29 cellular contexts compared by ENCODE assay signal in the genomic region with DNA sequence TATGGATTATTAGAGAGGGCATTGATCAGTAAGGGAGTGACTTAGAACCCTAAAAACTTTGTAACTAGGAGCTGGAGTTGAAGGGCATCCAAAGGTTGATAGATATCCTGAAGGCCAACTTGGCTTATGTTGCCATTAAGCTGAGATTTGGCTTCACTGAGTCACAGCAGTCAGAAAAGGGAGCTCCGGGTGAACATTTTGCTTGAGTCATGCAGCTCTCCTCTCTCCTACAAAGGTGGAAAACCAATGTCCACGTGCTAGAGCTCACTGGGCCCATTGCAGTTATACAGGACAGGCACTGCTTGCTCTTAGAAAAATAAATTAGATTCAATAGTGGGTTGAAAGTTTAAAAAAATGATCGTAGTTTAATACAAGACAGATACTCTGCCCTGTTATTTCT.
DNase-seq lines count a peak whose midpoint lies in the region; ATAC-seq, FAIRE-seq and TF ChIP-seq lines count a peak whose summit lies in the region.
"Had no signal": no experiment of that assay in that cellular context is flagged by ENCODE, and none has a peak within 500 bp of the region (broad histone marks: within the 10 kb centered on the region; RNA-seq: fewer than 3 reads in every experiment).

No MANE protein-coding gene starts in this region.

- DNase-seq in GM23248 (peak; percentile 40), PC-9 (no peak), neural progenitor cell (ENCODE audit: low spot score) (no peak), anterior cingulate cortex (lab: John Stamatoyannopoulos, UW) (no peak), pancreas (no peak)
- DNase-seq in stimulated activated naive CD4-positive, alpha-beta T cell treated with Interleukin-2 at 50 U/mL for 16 hours (lab: John Stamatoyannopoulos, UW) = no peak
- DNase-seq: AML-193; CD4-positive, alpha-beta T cell; COR-L47; DMS53; GDM1; Kasumi-1; MV-4-11; NCI-H1105; NCI-H1436 treated with DMSO at 0.1 percent for 48 hours; NCI-H187 treated with DMSO at 0.1 percent for 48 hours; NCI-H2171 treated with DMSO at 0.1 percent for 48 hours; NCI-H345; NCI-H510A treated with DMSO at 0.1 percent for 48 hours; NCI-H748 treated with DMSO at 0.1 percent for 48 hours; Peyer's patch; SHP77 treated with DMSO at 0.1 percent for 48 hours had no signal

- no peak for FAIRE-seq in pancreas (lab: Jason Lieb, UNC)
- FAIRE-seq: A204.1, GM12878, GM19239, HepG2, K562 had no signal

- in situ Hi-C loops in GM23248 (cut with MboI) = no loop called here

- H3K4me3 Mint-ChIP-seq in neural progenitor cell = no peak overlapping the region
- H3K4me3 Mint-ChIP-seq: CD4-positive, alpha-beta T cell had no signal

- H3K27me3 ChIP-seq in GM23248 (replicated peaks; ENCODE audit: insufficient read depth) = no peaks in the 10 kb centered on the region
- no peaks in the 10 kb centered on the region for H3K27me3 ChIP-seq in PC-9 (ENCODE audit: insufficient read depth, low read depth)
- no peaks in the 10 kb centered on the region for H3K27me3 ChIP-seq in neural progenitor cell
- no peaks in the 10 kb centered on the region for H3K27me3 ChIP-seq in pancreas
- H3K27me3 ChIP-seq: BLaER1 treated with 17β-estradiol and CSF1 and Interleukin-3, amounts not matched to agents 10 nM and 100 nM; Peyer's patch had no signal

- H3K4me2 ChIP-seq in GM23248 (ENCODE audit: unreplicated experiment) (no peak overlapping the region), PC-9 (no peak overlapping the region), neural progenitor cell (no peak overlapping the region)
- H3K4me2 ChIP-seq: BLaER1 treated with 17β-estradiol and CSF1 and Interleukin-3, amounts not matched to agents 10 nM and 100 nM had no signal

- 28 to 33% methylated on average over 3 of the region's 3 CpGs for WGBS in GM23248 (ENCODE audit: low coverage in 1 of 2, low lambda C conversion rate in 2 of 2, missing lambda C conversion rate in 2 of 2), 2 experiments
- 77 to 88% methylated on average over 3 of the region's 3 CpGs for WGBS in pancreas, 2 donors

- no peaks in the 10 kb centered on the region for H3K36me3 ChIP-seq in GM23248 (ENCODE audit: low read depth)
- H3K36me3 ChIP-seq in PC-9 (ENCODE audit: low read depth) = no peaks in the 10 kb centered on the region
- H3K36me3 ChIP-seq in neural progenitor cell = no peaks in the 10 kb centered on the region
- no peaks in the 10 kb centered on the region for H3K36me3 ChIP-seq in pancreas
- H3K36me3 ChIP-seq: BLaER1 treated with 17β-estradiol and CSF1 and Interleukin-3, amounts not matched to agents 10 nM and 100 nM; Peyer's patch had no signal

- intact Hi-C loops in PC-9 (cut with micrococcal nuclease; ENCODE audit: unreplicated experiment) (no loop called here), pancreas (cut with DNase I) (no loop called here)

- H3K9me3 Mint-ChIP-seq in neural progenitor cell = no peaks in the 10 kb centered on the region
- H3K9me3 Mint-ChIP-seq: CD4-positive, alpha-beta T cell had no signal

- H3K79me2 ChIP-seq in GM23248 (ENCODE audit: insufficient read depth) (no peaks in the 10 kb centered on the region), PC-9 (ENCODE audit: low read depth) (no peaks in the 10 kb centered on the region), neural progenitor cell (ENCODE audit: low read depth) (no peaks in the 10 kb centered on the region)

- H3K4me3 ChIP-seq in GM23248 (no peak overlapping the region), PC-9 (no peak overlapping the region), neural progenitor cell (no peak overlapping the region), pancreas (no peak overlapping the region)
- H3K4me3 ChIP-seq: BLaER1 treated with 17β-estradiol and CSF1 and Interleukin-3, amounts not matched to agents 10 nM and 100 nM; GM12878; K562; Peyer's patch had no signal

- no TSS peak for BruUV-seq in PC-9 (replicated peaks; lab: Mats Ljungman, UMichigan)

- H3K9me2 ChIP-seq in GM23248 (ENCODE audit: insufficient read depth) (no peaks in the 10 kb centered on the region), PC-9 (ENCODE audit: insufficient read depth) (peaks cover 6% of the 10 kb centered on the region; the same call in 1 of the 2 replicates)

- H3K9me3 ChIP-seq in GM23248 (ENCODE audit: low read depth) = no peaks in the 10 kb centered on the region
- H3K9me3 ChIP-seq in PC-9 (ENCODE audit: insufficient read depth, low read depth) = no peaks in the 10 kb centered on the region
- no peaks in the 10 kb centered on the region for H3K9me3 ChIP-seq in neural progenitor cell (ENCODE audit: low read depth)
- H3K9me3 ChIP-seq in pancreas = no peaks in the 10 kb centered on the region
- H3K9me3 ChIP-seq: BLaER1 treated with 17β-estradiol and CSF1 and Interleukin-3, amounts not matched to agents 10 nM and 100 nM; Peyer's patch had no signal

- H3F3A ChIP-seq in GM23248 (ENCODE audit: insufficient read depth) = no peaks in the 10 kb centered on the region
- H3F3A ChIP-seq in PC-9 (ENCODE audit: insufficient read depth, low read depth) = no peaks in the 10 kb centered on the region
- no peaks in the 10 kb centered on the region for H3F3A ChIP-seq in neural progenitor cell (ENCODE audit: low read depth)

- H4K20me1 ChIP-seq in GM23248 (ENCODE audit: insufficient read depth) (no peaks in the 10 kb centered on the region), PC-9 (ENCODE audit: insufficient read depth) (no peaks in the 10 kb centered on the region), neural progenitor cell (ENCODE audit: low read depth) (no peaks in the 10 kb centered on the region)
- H4K20me1 ChIP-seq: BLaER1 treated with 17β-estradiol and CSF1 and Interleukin-3, amounts not matched to agents 10 nM and 100 nM had no signal

- H3K9ac ChIP-seq in GM23248 (no peak overlapping the region), neural progenitor cell (no peak overlapping the region)
- H3K9ac ChIP-seq: BLaER1 treated with 17β-estradiol and CSF1 and Interleukin-3, amounts not matched to agents 10 nM and 100 nM had no signal

- TF ChIP-seq CTCF in PC-9 (conservative IDR thresholded peaks at IDR 0.05) = no peak
- no peak for TF ChIP-seq CTCF in neural progenitor cell (IDR thresholded peaks at IDR 0.05)
- no peak for TF ChIP-seq CTCF in pancreas (IDR thresholded peaks at IDR 0.05)

- H3K27ac Mint-ChIP-seq in neural progenitor cell = no peak overlapping the region
- H3K27ac Mint-ChIP-seq: CD4-positive, alpha-beta T cell had no signal

- ATAC-seq in esophagus mucosa = peak; percentile 52
- no peak for ATAC-seq in pancreas
- ATAC-seq: GM12878, HepG2, K562 had no signal

- peaks cover 2% of the 10 kb centered on the region for H3K27me3 Mint-ChIP-seq in neural progenitor cell (ENCODE audit: insufficient read depth, low read depth)
- H3K27me3 Mint-ChIP-seq: CD4-positive, alpha-beta T cell had no signal

- peaks cover 2% of the 10 kb centered on the region for H3K4me1 Mint-ChIP-seq in neural progenitor cell

- H3K36me3 Mint-ChIP-seq in neural progenitor cell = no peaks in the 10 kb centered on the region

- CTCF ChIA-PET in PC-9 (lab: Charles Lee) = no interaction called here

- H3K4me1 ChIP-seq in GM23248 (ENCODE audit: insufficient read depth) = peaks cover 9% of the 10 kb centered on the region; the same call in 1 of the 2 replicates
- no peaks in the 10 kb centered on the region for H3K4me1 ChIP-seq in PC-9 (replicated peaks; ENCODE audit: insufficient read depth)
- H3K4me1 ChIP-seq in neural progenitor cell = peaks cover 9% of the 10 kb centered on the region
- H3K4me1 ChIP-seq in pancreas = no peaks in the 10 kb centered on the region
- H3K4me1 ChIP-seq: Peyer's patch had no signal

- POLR2A ChIA-PET in PC-9 (lab: Charles Lee; ENCODE audit: unreplicated experiment) = no interaction called here

- H2AFZ ChIP-seq in GM23248 (no peak overlapping the region), PC-9 (peak overlapping the region; percentile 35; the same call in 1 of the 2 replicates), neural progenitor cell (replicated peaks) (peak overlapping the region; percentile 2)

- H3K27ac ChIP-seq in GM23248 (no peak overlapping the region), PC-9 (no peak overlapping the region), neural progenitor cell (no peak overlapping the region), pancreas (no peak overlapping the region)
- H3K27ac ChIP-seq: BLaER1 treated with 17β-estradiol and CSF1 and Interleukin-3, amounts not matched to agents 10 nM and 100 nM; Peyer's patch had no signal
